ENCODE assay signal across 10 cellular contexts in the genomic region with DNA sequence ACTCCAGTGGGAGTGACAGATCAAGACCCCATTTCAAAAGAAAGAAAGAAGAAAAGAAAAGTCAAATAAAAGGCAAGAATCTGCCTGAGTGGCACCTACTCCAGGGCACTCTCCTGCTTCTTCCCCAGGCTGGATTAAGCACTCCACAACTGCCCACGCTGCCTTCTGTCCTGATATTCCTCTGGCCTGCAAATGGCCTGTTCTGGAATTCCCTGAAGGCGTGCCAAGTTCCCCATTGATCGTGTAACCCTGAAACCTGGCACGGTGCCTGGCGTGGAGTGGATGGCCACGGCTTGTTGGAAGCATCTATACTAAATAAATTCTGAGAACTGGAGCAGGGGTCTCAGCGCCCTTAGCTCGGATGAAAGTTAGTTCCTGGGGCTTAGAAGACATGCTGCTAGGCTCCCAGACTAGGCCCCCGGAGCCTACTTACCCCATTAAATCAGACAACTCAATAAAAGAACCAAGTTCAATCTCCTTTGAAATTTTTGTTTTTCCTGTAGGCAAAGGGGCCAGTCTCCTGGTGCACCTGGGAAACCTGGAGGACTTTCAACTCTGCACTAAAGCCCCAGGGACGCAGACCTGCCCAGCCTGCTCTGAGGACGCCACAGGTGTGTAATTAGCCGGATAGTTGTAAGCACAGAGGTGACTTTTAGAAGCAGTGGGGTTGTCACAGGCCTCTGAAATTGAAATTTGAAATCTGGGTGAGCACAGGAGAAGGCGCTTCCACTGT. TPM values are rescaled to one million over a fixed set of nuclear protein-coding genes. Genes with fewer than 3 reads are reported as not detected.
DNase-seq lines count a peak whose midpoint lies in the region; ATAC-seq and TF ChIP-seq lines count a peak whose summit lies in the region.
"Had no signal": no experiment of that assay in that cellular context is flagged by ENCODE, and none has a peak within 500 bp of the region (broad histone marks: within the 10 kb centered on the region; RNA-seq: fewer than 3 reads in every experiment).

No MANE protein-coding gene starts in this region.

- H3K9me3 ChIP-seq in PC-9 (ENCODE audit: insufficient read depth, low read depth) = no peaks in the 10 kb centered on the region
- H3K9me3 ChIP-seq in GM23248 (ENCODE audit: low read depth) = no peaks in the 10 kb centered on the region

- H3F3A ChIP-seq in PC-9 (ENCODE audit: insufficient read depth, low read depth) = no peaks in the 10 kb centered on the region
- H3F3A ChIP-seq in GM23248 (ENCODE audit: insufficient read depth) = no peaks in the 10 kb centered on the region

- DNase-seq in Calu3 (peak; percentile 71), PC-9 (peak in 1 of 2 experiments; percentile 5), foreskin melanocyte (peak; percentile 15), omental fat pad (ENCODE audit: low spot score) (peak; percentile 49), GM23248 (no peak), posterior vena cava (ENCODE audit: low spot score) (no peak)
- DNase-seq: DND-41 had no signal

- H3K4me1 ChIP-seq in PC-9 (replicated peaks; ENCODE audit: insufficient read depth) (no peaks in the 10 kb centered on the region), GM23248 (ENCODE audit: insufficient read depth) (no peaks in the 10 kb centered on the region)
- H3K4me1 ChIP-seq: parathyroid adenoma had no signal

- H3K27me3 Mint-ChIP-seq in Calu3 (ENCODE audit: unreplicated experiment) = no peaks in the 10 kb centered on the region

- H2AFZ ChIP-seq in PC-9 = no peak overlapping the region
- H2AFZ ChIP-seq in GM23248 = no peak overlapping the region
- H2AFZ ChIP-seq: parathyroid adenoma had no signal

- peak overlapping the region; percentile 23 for H3K4me3 Mint-ChIP-seq in Calu3 (ENCODE audit: low read depth, unreplicated experiment)

- intact Hi-C loops in Calu3 (cut with micrococcal nuclease; ENCODE audit: unreplicated experiment) = no loop called here
- intact Hi-C loops in PC-9 (cut with micrococcal nuclease; ENCODE audit: unreplicated experiment) = no loop called here
- intact Hi-C loops in posterior vena cava (cut with DNase I) = no loop called here

- POLR2A ChIA-PET in PC-9 (lab: Charles Lee; ENCODE audit: unreplicated experiment) = no interaction called here

- H3K9me3 Mint-ChIP-seq in Calu3 (ENCODE audit: low read depth, unreplicated experiment) = no peaks in the 10 kb centered on the region

- H4K20me1 ChIP-seq in PC-9 (ENCODE audit: insufficient read depth) (no peaks in the 10 kb centered on the region), GM23248 (ENCODE audit: insufficient read depth) (no peaks in the 10 kb centered on the region)

- peaks cover 17% of the 10 kb centered on the region for H3K4me1 Mint-ChIP-seq in Calu3 (ENCODE audit: low read depth, unreplicated experiment)

- peak overlapping the region; percentile 5 for H3K27ac Mint-ChIP-seq in Calu3 (ENCODE audit: unreplicated experiment)

- H3K9ac ChIP-seq in GM23248 = no peak overlapping the region
- H3K9ac ChIP-seq: parathyroid adenoma had no signal

- H3K4me3 ChIP-seq in PC-9 (no peak overlapping the region), GM23248 (no peak overlapping the region)

- H3K27me3 ChIP-seq in PC-9 (ENCODE audit: insufficient read depth, low read depth) (no peaks in the 10 kb centered on the region), GM23248 (replicated peaks; ENCODE audit: insufficient read depth) (no peaks in the 10 kb centered on the region)

- in situ Hi-C loops in GM23248 (cut with MboI) = no loop called here

- no peak for TF ChIP-seq CTCF in Calu3 (IDR thresholded peaks at IDR 0.05; ENCODE audit: unreplicated experiment)
- no peak for TF ChIP-seq CTCF in PC-9 (conservative IDR thresholded peaks at IDR 0.05)
- TF ChIP-seq CTCF in omental fat pad (IDR thresholded peaks at IDR 0.05) = no peak

- ATAC-seq in omental fat pad (ENCODE audit: low FRiP score) (no peak), HG03039 (IDR thresholded peaks at IDR 0.05; ENCODE audit: unreplicated experiment) (no peak), HG02884 (IDR thresholded peaks at IDR 0.05; ENCODE audit: unreplicated experiment) (no peak)

- no peaks in the 10 kb centered on the region for H3K9me2 ChIP-seq in PC-9 (ENCODE audit: insufficient read depth)
- no peaks in the 10 kb centered on the region for H3K9me2 ChIP-seq in GM23248 (ENCODE audit: insufficient read depth)

- H3K4me2 ChIP-seq in PC-9 (no peak overlapping the region), GM23248 (ENCODE audit: unreplicated experiment) (no peak overlapping the region)

- peaks cover 35% of the 10 kb centered on the region for H3K36me3 Mint-ChIP-seq in Calu3 (ENCODE audit: insufficient read depth, unreplicated experiment)

- no TSS peak for BruUV-seq in Calu3 (replicated peaks; lab: Mats Ljungman, UMichigan)
- BruUV-seq in PC-9 (replicated peaks; lab: Mats Ljungman, UMichigan) = no TSS peak

- 90 to 91% methylated on average over 13 of the region's 13 CpGs for WGBS in GM23248 (ENCODE audit: low coverage in 1 of 2, low lambda C conversion rate in 2 of 2, missing lambda C conversion rate in 2 of 2), 2 experiments

- CTCF ChIA-PET in Calu3 (lab: Charles Lee) = no interaction called here
- CTCF ChIA-PET in PC-9 (lab: Charles Lee) = no interaction called here

- H3K79me2 ChIP-seq in PC-9 (ENCODE audit: low read depth) = no peaks in the 10 kb centered on the region
- H3K79me2 ChIP-seq in GM23248 (ENCODE audit: insufficient read depth) = peaks cover 44% of the 10 kb centered on the region; the same call in 1 of the 2 replicates

- H3K36me3 ChIP-seq in PC-9 (ENCODE audit: low read depth) (no peaks in the 10 kb centered on the region), GM23248 (ENCODE audit: low read depth) (peaks cover 10% of the 10 kb centered on the region; the same call in 1 of the 2 replicates)

- peak overlapping the region; percentile 9; the same call in 1 of the 2 replicates for H3K27ac ChIP-seq in PC-9
- H3K27ac ChIP-seq in GM23248 = no peak overlapping the region
- H3K27ac ChIP-seq: parathyroid adenoma had no signal

RNA-seq across cellular contexts. Expression of gene ANKRD27, which starts 21.9 kb away (rescaled TPM):
- total RNA-seq in Calu3 (2022) = 40.8 and 41.2 TPM in 2 replicates
- 55.5 and 59.6 TPM in 2 replicates for total RNA-seq in PC-9 (2021)
- 10 to 100 TPM; 22.7 to 38.5 (median 30.1) TPM for total RNA-seq in omental fat pad
- 19.0 and 27.5 TPM in 2 replicates for total RNA-seq in GM23248 (2014; rRNA removed; shearing (Covaris generic))
- 16.5 and 17.9 TPM in 2 replicates for polyA plus RNA-seq in GM23248 (2016; fragmentation: Nextera tagmentation; extraction: Ambion mirVana)
- 10 to 100 TPM; 25.2 to 38.1 TPM for total RNA-seq in posterior vena cava

RNA-seq across cellular contexts. Expression of gene RGS9BP, which starts 22.6 kb away (rescaled TPM):
- total RNA-seq in Calu3 (2022) (0.28 and 0.71 TPM in 2 replicates), PC-9 (2021) (0.85 and 1.1 TPM in 2 replicates), omental fat pad (under 1 TPM; 0.19 to 0.79 (median 0.28) TPM), posterior vena cava (under 1 TPM; 0.14 to 0.24 TPM)
- total RNA-seq in GM23248 (2014; rRNA removed; shearing (Covaris generic)) = under 0.01 and 0.22 TPM in 2 replicates
- polyA plus RNA-seq in GM23248 (2016; fragmentation: Nextera tagmentation; extraction: Ambion mirVana) = 0.08 TPM in 1 of 2 replicates, not detected in the other

RNA-seq across cellular contexts. Expression of gene NUDT19, which starts 38.6 kb away (rescaled TPM):
- total RNA-seq in Calu3 (2022) (20.3 and 21.1 TPM in 2 replicates), PC-9 (2021) (21.3 and 26.7 TPM in 2 replicates), omental fat pad (10 to 100 TPM in 2 of 4 donors, 1 to 10 TPM in 2; 6.1 to 15.9 (median 9.7) TPM), posterior vena cava (1 to 10 TPM; 7.1 to 8.1 TPM)
- 18.0 and 19.5 TPM in 2 replicates for total RNA-seq in GM23248 (2014; rRNA removed; shearing (Covaris generic))
- 25.1 and 28.1 TPM in 2 replicates for polyA plus RNA-seq in GM23248 (2016; fragmentation: Nextera tagmentation; extraction: Ambion mirVana)

Comparison
In these comparisons a context has a peak if more than half of its experiments do, and no peak if none do; other contexts are left out.
1. DNase-seq: peak in Calu3 (single experiment), foreskin melanocyte (single experiment) and omental fat pad (single experiment); none in GM23248 (single experiment) and posterior vena cava (single experiment).